ENCODE assay signal across 34 cellular contexts in genomic region chr1:71393301-71393700, GRCh38.
"Had no signal": no experiment of that assay in that cellular context is flagged by ENCODE, and none has a peak within 500 bp of the region (broad histone marks: within the 10 kb centered on the region; RNA-seq: fewer than 3 reads in every experiment).

No MANE protein-coding gene starts in this region.

- H3K27me3 ChIP-seq: adrenal gland, body of pancreas, esophagus muscularis mucosa, foreskin keratinocyte, gastrocnemius medialis, heart left ventricle had no signal

- H3K36me3 ChIP-seq: adrenal gland, esophagus muscularis mucosa, gastrocnemius medialis, heart left ventricle, WERI-Rb-1 had no signal

- H3K27ac ChIP-seq: adrenal gland, body of pancreas, esophagus muscularis mucosa, foreskin keratinocyte, gastrocnemius medialis, heart left ventricle, WERI-Rb-1 had no signal

- H3K4me1 ChIP-seq: adrenal gland, body of pancreas, esophagus muscularis mucosa, foreskin keratinocyte, gastrocnemius medialis, heart left ventricle had no signal

- H3K9me3 ChIP-seq: adrenal gland had no signal

- DNase-seq: activated CD4-positive, alpha-beta T cell treated with anti-CD3 and anti-CD28 coated beads for 1 hour; activated CD4-positive, alpha-beta T cell treated with anti-CD3 and anti-CD28 coated beads for 48 hours; activated CD4-positive, alpha-beta T cell treated with anti-CD3 and anti-CD28 coated beads, Interleukin-2, amount 50 U/mL, for 1 hour; activated CD4-positive, alpha-beta T cell treated with anti-CD3 and anti-CD28 coated beads, Interleukin-2, amount 50 U/mL, for 48 hours; activated CD4-positive, CD25-positive, alpha-beta regulatory T cell; activated CD8-positive, alpha-beta memory T cell treated with anti-CD3 and anti-CD28 coated beads for 24 hours; activated CD8-positive, alpha-beta T cell treated with anti-CD3 and anti-CD28 coated beads for 36 hours; activated effector memory CD4-positive, alpha-beta T cell treated with Interleukin-2 at 50 U/mL for 16 hours; activated gamma-delta T cell treated with Interleukin-2 at 50 U/mL for 16 hours; activated naive CD4-positive, alpha-beta T cell treated with Interleukin-2 at 50 U/mL for 16 hours; activated naive CD8-positive, alpha-beta T cell treated with anti-CD3 and anti-CD28 coated beads for 36 hours; activated naive CD8-positive, alpha-beta T cell treated with anti-CD3 and anti-CD28 coated beads, Interleukin-2, amount 50 U/mL, for 24 hours; activated T-cell treated with anti-CD3 and anti-CD28 coated beads, Interleukin-2, amount 50 U/mL, for 4 hours; adrenal gland; amygdala; aorta; body of pancreas; caudate nucleus; cortex of kidney; dermis blood vessel endothelial cell; effector CD4-positive, alpha-beta T cell; effector memory CD8-positive, alpha-beta T cell; erythroblast; foreskin keratinocyte; gastrocnemius medialis; glutamatergic neuron; heart left ventricle; T-helper 1 cell; T-helper 17 cell; T1000; WERI-Rb-1 had no signal

- ATAC-seq: activated CD8-positive, alpha-beta T cell treated with anti-CD3 and anti-CD28 coated beads for 36 hours; activated naive CD8-positive, alpha-beta T cell treated with anti-CD3 and anti-CD28 coated beads, Interleukin-2, amount 50 U/mL, for 24 hours; activated T-cell treated with anti-CD3 and anti-CD28 coated beads, Interleukin-2, amount 50 U/mL, for 4 hours; activated T-helper 17 cell treated with anti-CD3 and anti-CD28 coated beads, Interleukin-2, amount 50 U/mL, for 72 hours; body of pancreas; effector memory CD8-positive, alpha-beta T cell; foreskin keratinocyte; gastrocnemius medialis; heart left ventricle; T-helper 17 cell had no signal

- H3K4me3 ChIP-seq: adrenal gland, body of pancreas, esophagus muscularis mucosa, gastrocnemius medialis, heart left ventricle had no signal

- FAIRE-seq: colon had no signal
